8 cellular contexts compared by ENCODE assay signal in the genomic region with DNA sequence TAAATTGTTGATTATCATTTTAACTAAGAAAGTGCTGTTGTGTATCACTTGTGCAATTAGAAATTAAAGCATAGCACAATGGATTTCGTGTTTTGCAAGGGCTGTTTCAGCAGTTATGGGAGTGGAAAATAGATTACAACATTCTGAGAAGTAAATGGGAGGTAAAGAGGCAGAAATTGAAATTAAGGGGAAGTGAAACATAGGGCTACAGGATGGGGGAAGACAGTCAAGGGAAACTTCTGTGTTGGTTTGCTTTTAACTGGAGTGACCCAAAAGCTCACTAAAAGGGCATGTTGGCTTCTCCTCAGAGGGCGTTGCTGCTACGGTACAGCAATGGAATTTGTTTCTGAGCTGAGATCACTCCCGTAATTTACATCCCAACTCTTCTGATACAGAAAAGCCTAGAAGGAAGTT.
A peak's percentile ranks its signal among the peaks of the same experiment; 100 is the strongest.
DNase-seq lines count a peak whose midpoint lies in the region; ATAC-seq, FAIRE-seq and TF ChIP-seq lines count a peak whose summit lies in the region.

No MANE protein-coding gene starts in this region.

- H3K4me3 Mint-ChIP-seq in CD8-positive, alpha-beta T cell: no peak overlapping the region

- peak; percentile 95 for FAIRE-seq in GM19239 (lab: Jason Lieb, UNC)

- no peak overlapping the region for H3K27ac Mint-ChIP-seq in CD8-positive, alpha-beta T cell

- H3K4me3 ChIP-seq in body of pancreas (no peak overlapping the region), skin epidermis (no peak overlapping the region)
- H3K4me3 ChIP-seq in CD8-positive, alpha-beta T cell (ENCODE audit: low read depth, low read length): no peak overlapping the region

- no peak for DNase-seq in GM19239 (ENCODE audit: insufficient read length, low spot score)
- peak in 1 of 4 donors; percentile 43 for DNase-seq in body of pancreas
- no peak for DNase-seq in activated T-cell treated with anti-CD3 and anti-CD28 coated beads, Interleukin-2, amount 50 U/mL, for 1 hour
- no peak for DNase-seq in CD8-positive, alpha-beta T cell
- no peak for DNase-seq in mesenteric fat pad (ENCODE audit: low spot score)

- CTCF ChIA-PET in CD8-positive, alpha-beta T cell (lab: Charles Lee): no interaction called here

- H3K9me3 Mint-ChIP-seq in CD8-positive, alpha-beta T cell: no peaks in the 10 kb centered on the region

- no peaks in the 10 kb centered on the region for H3K27me3 ChIP-seq in body of pancreas
- no peaks in the 10 kb centered on the region for H3K27me3 ChIP-seq in CD8-positive, alpha-beta T cell (ENCODE audit: insufficient read depth, low read length)

- WGBS in body of pancreas, 2 donors: 47 to 51% methylated on average over 4 of the region's 4 CpGs

- H3K27me3 Mint-ChIP-seq in CD8-positive, alpha-beta T cell (ENCODE audit: low read depth): no peaks in the 10 kb centered on the region

- H3K27ac ChIP-seq in body of pancreas: peak overlapping the region in 2 of 4 donors; percentile 37 to 51
- peak overlapping the region in 15 of 21 experiments; percentile 10 to 81 (median 50) for H3K27ac ChIP-seq in skin epidermis
- H3K27ac ChIP-seq in CD8-positive, alpha-beta T cell (ENCODE audit: low read depth, low read length): no peak overlapping the region

- POLR2A ChIA-PET in CD8-positive, alpha-beta T cell (lab: Charles Lee): no interaction called here

- H3K4me1 ChIP-seq in body of pancreas: peaks cover 10% of the 10 kb centered on the region
- H3K4me1 ChIP-seq in CD8-positive, alpha-beta T cell (ENCODE audit: insufficient read depth, low read length): peaks cover 4% of the 10 kb centered on the region

- no peaks in the 10 kb centered on the region for H3K9me3 ChIP-seq in body of pancreas
- no peaks in the 10 kb centered on the region for H3K9me3 ChIP-seq in CD8-positive, alpha-beta T cell (ENCODE audit: low read length)

- intact Hi-C loops in body of pancreas (cut with DNase I): no loop called here
- intact Hi-C loops in CD8-positive, alpha-beta T cell (cut with DNase I, micrococcal nuclease): no loop called here

- TF ChIP-seq POLR2A in body of pancreas (IDR thresholded peaks at IDR 0.05): no peak

- peaks cover 10% of the 10 kb centered on the region for H3K4me1 Mint-ChIP-seq in CD8-positive, alpha-beta T cell (ENCODE audit: low read depth)

- H3K36me3 ChIP-seq in body of pancreas (replicated peaks in 1 of 2; ENCODE audit: insufficient read depth in 1 of 2, low read depth in 2 of 2): no peaks in the 10 kb centered on the region
- no peaks in the 10 kb centered on the region for H3K36me3 ChIP-seq in CD8-positive, alpha-beta T cell (ENCODE audit: insufficient read depth, low read length)

- no peaks in the 10 kb centered on the region for H3K36me3 Mint-ChIP-seq in CD8-positive, alpha-beta T cell

- ATAC-seq in HG03378 (IDR thresholded peaks at IDR 0.05; ENCODE audit: unreplicated experiment): peak; percentile 58
- ATAC-seq in body of pancreas: peak; percentile 53
- ATAC-seq in SK-N-SH treated with all-trans-retinoic acid at 6 μM for 48 hours: no peak
- ATAC-seq in CD8-positive, alpha-beta T cell: no peak

- no peak for TF ChIP-seq CTCF in body of pancreas (IDR thresholded peaks at IDR 0.05)
- TF ChIP-seq CTCF in CD8-positive, alpha-beta T cell (IDR thresholded peaks at IDR 0.05): no peak

TF ChIP-seq in SK-N-SH treated with all-trans-retinoic acid at 6 μM for 48 hours, 23 proteins besides CTCF, POLR2A, EP300 and RAD21:
- TF ChIP-seq, protein P1, sequence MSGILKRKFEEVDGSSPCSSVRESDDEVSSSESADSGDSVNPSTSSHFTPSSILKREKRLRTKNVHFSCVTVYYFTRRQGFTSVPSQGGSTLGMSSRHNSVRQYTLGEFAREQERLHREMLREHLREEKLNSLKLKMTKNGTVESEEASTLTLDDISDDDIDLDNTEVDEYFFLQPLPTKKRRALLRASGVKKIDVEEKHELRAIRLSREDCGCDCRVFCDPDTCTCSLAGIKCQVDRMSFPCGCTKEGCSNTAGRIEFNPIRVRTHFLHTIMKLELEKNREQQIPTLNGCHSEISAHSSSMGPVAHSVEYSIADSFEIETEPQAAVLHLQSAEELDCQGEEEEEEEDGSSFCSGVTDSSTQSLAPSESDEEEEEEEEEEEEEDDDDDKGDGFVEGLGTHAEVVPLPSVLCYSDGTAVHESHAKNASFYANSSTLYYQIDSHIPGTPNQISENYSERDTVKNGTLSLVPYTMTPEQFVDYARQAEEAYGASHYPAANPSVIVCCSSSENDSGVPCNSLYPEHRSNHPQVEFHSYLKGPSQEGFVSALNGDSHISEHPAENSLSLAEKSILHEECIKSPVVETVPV (CRISPR knock-in tag; IDR thresholded peaks at IDR 0.05): no peak
- no peak for TF ChIP-seq ZC3H10 (CRISPR knock-in tag; IDR thresholded peaks at IDR 0.05)
- TF ChIP-seq, protein P2, sequence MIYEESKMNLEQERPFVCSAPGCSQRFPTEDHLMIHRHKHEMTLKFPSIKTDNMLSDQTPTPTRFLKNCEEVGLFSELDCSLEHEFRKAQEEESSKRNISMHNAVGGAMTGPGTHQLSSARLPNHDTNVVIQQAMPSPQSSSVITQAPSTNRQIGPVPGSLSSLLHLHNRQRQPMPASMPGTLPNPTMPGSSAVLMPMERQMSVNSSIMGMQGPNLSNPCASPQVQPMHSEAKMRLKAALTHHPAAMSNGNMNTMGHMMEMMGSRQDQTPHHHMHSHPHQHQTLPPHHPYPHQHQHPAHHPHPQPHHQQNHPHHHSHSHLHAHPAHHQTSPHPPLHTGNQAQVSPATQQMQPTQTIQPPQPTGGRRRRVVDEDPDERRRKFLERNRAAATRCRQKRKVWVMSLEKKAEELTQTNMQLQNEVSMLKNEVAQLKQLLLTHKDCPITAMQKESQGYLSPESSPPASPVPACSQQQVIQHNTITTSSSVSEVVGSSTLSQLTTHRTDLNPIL (CRISPR knock-in tag; IDR thresholded peaks at IDR 0.05; ENCODE audit: low read depth): no peak
- no peak for TF ChIP-seq ZFP30 (CRISPR knock-in tag; IDR thresholded peaks at IDR 0.05)
- TF ChIP-seq RARB (CRISPR knock-in tag; IDR thresholded peaks at IDR 0.05): no peak
- no peak for TF ChIP-seq ISL1 (CRISPR knock-in tag; IDR thresholded peaks at IDR 0.05)
- TF ChIP-seq ZNF565 (CRISPR knock-in tag; conservative IDR thresholded peaks at IDR 0.05; ENCODE audit: low read depth): no peak
- no peak for TF ChIP-seq TCF4 (CRISPR knock-in tag; IDR thresholded peaks at IDR 0.05; ENCODE audit: borderline replicate concordance)
- TF ChIP-seq, protein P3, sequence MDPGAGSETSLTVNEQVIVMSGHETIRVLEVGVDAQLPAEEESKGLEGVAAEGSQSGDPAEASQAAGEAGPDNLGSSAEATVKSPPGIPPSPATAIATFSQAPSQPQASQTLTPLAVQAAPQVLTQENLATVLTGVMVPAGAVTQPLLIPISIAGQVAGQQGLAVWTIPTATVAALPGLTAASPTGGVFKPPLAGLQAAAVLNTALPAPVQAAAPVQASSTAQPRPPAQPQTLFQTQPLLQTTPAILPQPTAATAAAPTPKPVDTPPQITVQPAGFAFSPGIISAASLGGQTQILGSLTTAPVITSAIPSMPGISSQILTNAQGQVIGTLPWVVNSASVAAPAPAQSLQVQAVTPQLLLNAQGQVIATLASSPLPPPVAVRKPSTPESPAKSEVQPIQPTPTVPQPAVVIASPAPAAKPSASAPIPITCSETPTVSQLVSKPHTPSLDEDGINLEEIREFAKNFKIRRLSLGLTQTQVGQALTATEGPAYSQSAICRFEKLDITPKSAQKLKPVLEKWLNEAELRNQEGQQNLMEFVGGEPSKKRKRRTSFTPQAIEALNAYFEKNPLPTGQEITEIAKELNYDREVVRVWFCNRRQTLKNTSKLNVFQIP (CRISPR knock-in tag; IDR thresholded peaks at IDR 0.05; ENCODE audit: borderline replicate concordance, low read depth): no peak
- TF ChIP-seq ZNF8 (CRISPR knock-in tag; IDR thresholded peaks at IDR 0.05): no peak
- TF ChIP-seq ESRRG (CRISPR knock-in tag; IDR thresholded peaks at IDR 0.05): no peak
- no peak for TF ChIP-seq SNAI2 (CRISPR knock-in tag; IDR thresholded peaks at IDR 0.05)
- no peak for TF ChIP-seq PPARA (CRISPR knock-in tag; IDR thresholded peaks at IDR 0.05; ENCODE audit: borderline replicate concordance)
- no peak for TF ChIP-seq ARNTL (CRISPR knock-in tag; IDR thresholded peaks at IDR 0.05; ENCODE audit: borderline replicate concordance, low read depth)

Comparison
In these comparisons a context has a peak if more than half of its experiments do, and no peak if none do; other contexts are left out.
1. ATAC-seq: peak in HG03378 (single experiment) and body of pancreas (single experiment); none in SK-N-SH treated with all-trans-retinoic acid at 6 μM for 48 hours (single experiment) and CD8-positive, alpha-beta T cell (single experiment).